In genomic region chr7:117949232-117949631, GRCh38 we compare ENCODE assay signal across 13 cellular contexts.
A peak's percentile ranks its signal among the peaks of the same experiment; 100 is the strongest.
DNase-seq lines count a peak whose midpoint lies in the region; ATAC-seq, FAIRE-seq and TF ChIP-seq lines count a peak whose summit lies in the region.
"Had no signal": no experiment of that assay in that cellular context is flagged by ENCODE, and none has a peak within 500 bp of the region (broad histone marks: within the 10 kb centered on the region; RNA-seq: fewer than 3 reads in every experiment).

No MANE protein-coding gene starts in this region.

- H3K27ac ChIP-seq in SK-N-SH (ENCODE audit: low read depth in 2 of 2, low read length in 1 of 2) = no peak overlapping the region
- no peak overlapping the region for H3K27ac ChIP-seq in small intestine (ENCODE audit: low read depth in 1 of 2, low read length in 1 of 2)
- H3K27ac ChIP-seq: cardiac muscle cell, pancreas had no signal

- peaks cover 5% of the 10 kb centered on the region for H3K9me3 Mint-ChIP-seq in chondrocyte (ENCODE audit: low read depth)
- no peaks in the 10 kb centered on the region for H3K9me3 Mint-ChIP-seq in stimulated activated effector memory CD8-positive, alpha-beta T cell treated with anti-CD3 and anti-CD28 coated beads, Interleukin-12 subunit alpha, Interleukin-12 subunit beta, amount 100 ng/mL, for 72 hours
- H3K9me3 Mint-ChIP-seq: activated T-helper 17 cell treated with anti-CD3 and anti-CD28 coated beads, Interleukin-2, amount 50 U/mL, for 72 hours had no signal

- H3K4me2 ChIP-seq in SK-N-SH = no peak overlapping the region

- no peak for FAIRE-seq in small intestine (lab: Jason Lieb, UNC)
- FAIRE-seq: pancreas had no signal

- peaks cover 12% of the 10 kb centered on the region for H3K4me1 Mint-ChIP-seq in chondrocyte (ENCODE audit: low read depth)
- no peaks in the 10 kb centered on the region for H3K4me1 Mint-ChIP-seq in stimulated activated effector memory CD8-positive, alpha-beta T cell treated with anti-CD3 and anti-CD28 coated beads, Interleukin-12 subunit alpha, Interleukin-12 subunit beta, amount 100 ng/mL, for 72 hours
- H3K4me1 Mint-ChIP-seq: activated T-helper 17 cell treated with anti-CD3 and anti-CD28 coated beads, Interleukin-2, amount 50 U/mL, for 72 hours had no signal

- H3K27me3 Mint-ChIP-seq in chondrocyte (ENCODE audit: low read depth) = peaks cover 2% of the 10 kb centered on the region

- no peaks in the 10 kb centered on the region for H3K9me3 ChIP-seq in SK-N-SH
- no peaks in the 10 kb centered on the region for H3K9me3 ChIP-seq in small intestine (ENCODE audit: control insufficient read depth, low read depth)
- H3K9me3 ChIP-seq: pancreas had no signal

- H3K4me3 ChIP-seq in SK-N-SH (ENCODE audit: low read depth in 2 of 2, low read length in 1 of 2) (no peak overlapping the region), small intestine (ENCODE audit: low read depth in 1 of 2, low read length in 2 of 2) (no peak overlapping the region)
- H3K4me3 ChIP-seq: cardiac muscle cell, pancreas had no signal

- H3K4me1 ChIP-seq in SK-N-SH (ENCODE audit: control insufficient read depth in 1 of 2, insufficient read depth in 2 of 2, low read depth in 1 of 2, low read length in 1 of 2) (no peaks in the 10 kb centered on the region), small intestine (ENCODE audit: control insufficient read depth in 2 of 2, insufficient read depth in 1 of 2, low read depth in 1 of 2, low read length in 1 of 2) (no peaks in the 10 kb centered on the region)
- H3K4me1 ChIP-seq: pancreas had no signal

- no peaks in the 10 kb centered on the region for H4K20me1 ChIP-seq in SK-N-SH (ENCODE audit: insufficient read depth)

- H3K27ac Mint-ChIP-seq in chondrocyte (ENCODE audit: unreplicated experiment) = no peak overlapping the region
- H3K27ac Mint-ChIP-seq in stimulated activated effector memory CD8-positive, alpha-beta T cell treated with anti-CD3 and anti-CD28 coated beads, Interleukin-12 subunit alpha, Interleukin-12 subunit beta, amount 100 ng/mL, for 72 hours = no peak overlapping the region
- H3K27ac Mint-ChIP-seq: activated T-helper 17 cell treated with anti-CD3 and anti-CD28 coated beads, Interleukin-2, amount 50 U/mL, for 72 hours; HFFc6 had no signal

- no peaks in the 10 kb centered on the region for H3F3A ChIP-seq in SK-N-SH (replicated peaks; ENCODE audit: insufficient read depth)

- H3K27me3 ChIP-seq in SK-N-SH (ENCODE audit: insufficient read depth) (no peaks in the 10 kb centered on the region), small intestine (ENCODE audit: control insufficient read depth in 2 of 2, insufficient read depth in 2 of 2, low read length in 2 of 2) (no peaks in the 10 kb centered on the region)
- H3K27me3 ChIP-seq: cardiac muscle cell, pancreas had no signal

- 0% methylated on average over 1 of the region's 1 CpG for WGBS in SK-N-SH (ENCODE audit: low lambda C conversion rate)
- 21 to 27% (median 24%) methylated on average over 1 of the region's 1 CpG for WGBS in small intestine, 3 donors

- TF ChIP-seq CTCF in SK-N-SH (IDR thresholded peaks at IDR 0.05) (no peak; the same call in 1 of the 2 replicates), chondrocyte (IDR thresholded peaks at IDR 0.05) (peak; percentile 54)

- DNase-seq in SK-N-SH = no peak
- DNase-seq in M059J (ENCODE audit: low read depth) = peak; percentile 3
- no peak for DNase-seq in chondrocyte (ENCODE audit: low spot score)
- DNase-seq in stimulated activated effector memory CD8-positive, alpha-beta T cell treated with anti-CD3 and anti-CD28 coated beads, Interleukin-12 subunit alpha, Interleukin-12 subunit beta, amount 100 ng/mL, for 72 hours (ENCODE audit: low spot score in 2 of 2) = no peak
- DNase-seq in small intestine = no peak
- DNase-seq in DMS 273 treated with DMSO at 0.1 percent for 48 hours (lab: John Stamatoyannopoulos, UW) = no peak
- DNase-seq: erythroblast, HFFc6, pancreas had no signal

- TF ChIP-seq EP300 in SK-N-SH (IDR thresholded peaks at IDR 0.05; ENCODE audit: borderline replicate concordance in 1 of 2, low read depth in 1 of 2, low read length in 1 of 2) = no peak

- POLR2A ChIA-PET in SK-N-SH (lab: Yijun Ruan, JAX) = no interaction called here

- H3K36me3 Mint-ChIP-seq in chondrocyte (ENCODE audit: low read depth) = no peaks in the 10 kb centered on the region
- no peaks in the 10 kb centered on the region for H3K36me3 Mint-ChIP-seq in stimulated activated effector memory CD8-positive, alpha-beta T cell treated with anti-CD3 and anti-CD28 coated beads, Interleukin-12 subunit alpha, Interleukin-12 subunit beta, amount 100 ng/mL, for 72 hours

- no peaks in the 10 kb centered on the region for H3K79me2 ChIP-seq in SK-N-SH (ENCODE audit: insufficient read depth)

- CTCF ChIA-PET in SK-N-SH (lab: Yijun Ruan, JAX) = interaction anchor here (1.5 to 1.7 kb wide), 2 partner anchors 10 to 22 kb away, joined by 4 to 6 read pairs; no protein-coding TSS in a partner anchor

- H2AFZ ChIP-seq in SK-N-SH (ENCODE audit: low read depth) = no peak overlapping the region

- no peak overlapping the region for H3K4me3 Mint-ChIP-seq in chondrocyte (ENCODE audit: unreplicated experiment)
- H3K4me3 Mint-ChIP-seq in stimulated activated effector memory CD8-positive, alpha-beta T cell treated with anti-CD3 and anti-CD28 coated beads, Interleukin-12 subunit alpha, Interleukin-12 subunit beta, amount 100 ng/mL, for 72 hours = no peak overlapping the region
- H3K4me3 Mint-ChIP-seq: activated T-helper 17 cell treated with anti-CD3 and anti-CD28 coated beads, Interleukin-2, amount 50 U/mL, for 72 hours; HFFc6 had no signal

- TF ChIP-seq RAD21 in SK-N-SH (IDR thresholded peaks at IDR 0.05; ENCODE audit: low read length) = no peak

- H3K36me3 ChIP-seq in SK-N-SH (replicated peaks in 1 of 2; ENCODE audit: control insufficient read depth in 1 of 2, insufficient read depth in 2 of 2, low read length in 1 of 2) (no peaks in the 10 kb centered on the region), small intestine (ENCODE audit: control insufficient read depth in 2 of 2, insufficient read depth in 2 of 2, low read length in 2 of 2) (no peaks in the 10 kb centered on the region)
- H3K36me3 ChIP-seq: cardiac muscle cell, pancreas had no signal

- ATAC-seq in SK-N-SH treated with all-trans-retinoic acid at 6 μM for 48 hours (peak; percentile 47; the same call in 2 of the 3 replicates), GM21526 (IDR thresholded peaks at IDR 0.05; ENCODE audit: low FRiP score, unreplicated experiment) (no peak)
- ATAC-seq in stimulated activated effector memory CD8-positive, alpha-beta T cell treated with anti-CD3 and anti-CD28 coated beads, Interleukin-12 subunit alpha, Interleukin-12 subunit beta, amount 100 ng/mL, for 72 hours = peak; percentile 27
- ATAC-seq: activated T-helper 17 cell treated with anti-CD3 and anti-CD28 coated beads, Interleukin-2, amount 50 U/mL, for 72 hours; pancreas had no signal

- no peaks in the 10 kb centered on the region for H3K9me2 ChIP-seq in SK-N-SH

- H3K9ac ChIP-seq in SK-N-SH = no peak overlapping the region

TF ChIP-seq in SK-N-SH treated with all-trans-retinoic acid at 6 μM for 48 hours, 23 proteins besides CTCF, POLR2A, EP300 and RAD21:
- no peak for TF ChIP-seq CREB5 (CRISPR knock-in tag; IDR thresholded peaks at IDR 0.05; ENCODE audit: low read depth)
- no peak for TF ChIP-seq ISL1 (CRISPR knock-in tag; IDR thresholded peaks at IDR 0.05)
- TF ChIP-seq TOX (CRISPR knock-in tag; IDR thresholded peaks at IDR 0.05; ENCODE audit: borderline replicate concordance) = no peak
- TF ChIP-seq ZC3H10 (CRISPR knock-in tag; IDR thresholded peaks at IDR 0.05) = no peak
- no peak for TF ChIP-seq PPARA (CRISPR knock-in tag; IDR thresholded peaks at IDR 0.05; ENCODE audit: borderline replicate concordance)
TF ChIP-seq in SK-N-SH treated with all-trans-retinoic acid at 6 μM for 48 hours: peak in this region for 0.

TF ChIP-seq in SK-N-SH, 30 proteins besides CTCF, POLR2A, EP300 and RAD21:
- TF ChIP-seq FOXM1 (IDR thresholded peaks at IDR 0.05; ENCODE audit: low read depth) (no peak), MXI1 (IDR thresholded peaks at IDR 0.05; ENCODE audit: low read depth, low read length) (no peak), RCOR1 (IDR thresholded peaks at IDR 0.05; ENCODE audit: low read length) (no peak), SMC3 (IDR thresholded peaks at IDR 0.05; ENCODE audit: low read depth, low read length) (no peak), SIN3A (IDR thresholded peaks at IDR 0.05; ENCODE audit: borderline replicate concordance, low read depth, low read length) (no peak), JUND (IDR thresholded peaks at IDR 0.05) (no peak), MAX (IDR thresholded peaks at IDR 0.05; ENCODE audit: low read depth) (no peak), FOXJ3 (CRISPR knock-in tag; IDR thresholded peaks at IDR 0.05) (no peak)
TF ChIP-seq in SK-N-SH: peak in this region for 0.
